15 cellular contexts compared by ENCODE assay signal in genomic region chr18:10973579-10974260, GRCh38.
DNase-seq lines count a peak whose midpoint lies in the region; ATAC-seq, FAIRE-seq and TF ChIP-seq lines count a peak whose summit lies in the region.
"Had no signal": no experiment of that assay in that cellular context is flagged by ENCODE, and none has a peak within 500 bp of the region (broad histone marks: within the 10 kb centered on the region; RNA-seq: fewer than 3 reads in every experiment).

No MANE protein-coding gene starts in this region.

- WGBS in K562 (ENCODE audit: insufficient coverage, low coverage, missing lambda C conversion rate) = 2% methylated on average over 9 of the region's 10 CpGs
- 83% methylated on average over 10 of the region's 10 CpGs for WGBS in HepG2 (ENCODE audit: low lambda C conversion rate)

- H3K36me3 ChIP-seq in K562 (ENCODE audit: control insufficient read depth, insufficient read depth, low read length) (no peaks in the 10 kb centered on the region), HepG2 (replicated peaks in 1 of 2; ENCODE audit: control insufficient read depth in 1 of 2, insufficient read depth in 2 of 2, low read length in 2 of 2) (no peaks in the 10 kb centered on the region)
- H3K36me3 ChIP-seq: thoracic aorta had no signal

- H3K4me3 ChIP-seq in K562 = no peak overlapping the region
- H3K4me3 ChIP-seq in HepG2 (replicated peaks in 1 of 3; ENCODE audit: insufficient read depth in 1 of 3, low read depth in 2 of 3, low read length in 3 of 3) = no peak overlapping the region
- H3K4me3 ChIP-seq: thoracic aorta had no signal

- no peaks in the 10 kb centered on the region; a peak in 1 of 5 replicates for H3K27me3 ChIP-seq in K562 (ENCODE audit: control insufficient read depth in 2 of 2, insufficient read depth in 2 of 2, low read length in 2 of 2)
- no peaks in the 10 kb centered on the region for H3K27me3 ChIP-seq in HepG2 (ENCODE audit: control insufficient read depth in 1 of 2, insufficient read depth in 2 of 2, low read length in 2 of 2)

- H3K4me2 ChIP-seq in K562 (ENCODE audit: insufficient read depth, low read length) = no peak overlapping the region
- H3K4me2 ChIP-seq in HepG2 (ENCODE audit: low read depth, low read length) = no peak overlapping the region

- H2AFZ ChIP-seq in K562 (ENCODE audit: low read depth, low read length) (no peak overlapping the region), HepG2 (ENCODE audit: low read length) (no peak overlapping the region)

- H3K4me3 Mint-ChIP-seq in mesothelial cell of epicardium = no peak overlapping the region

- TF ChIP-seq EP300 in K562 (IDR thresholded peaks at IDR 0.05; ENCODE audit: low read length) (no peak), HepG2 (IDR thresholded peaks at IDR 0.05; ENCODE audit: low read depth in 2 of 2, low read length in 2 of 2) (no peak), HepG2 (CRISPR knock-in tag; IDR thresholded peaks at IDR 0.05; ENCODE audit: borderline replicate concordance) (no peak)

- FAIRE-seq in K562 (lab: Jason Lieb, UNC) = no peak
- no peak for FAIRE-seq in HepG2 (lab: Jason Lieb, UNC)

- no peak for TF ChIP-seq POLR2A in K562 (conservative IDR thresholded peaks at IDR 0.05)
- no peak for TF ChIP-seq POLR2A in HepG2 (IDR thresholded peaks at IDR 0.05; ENCODE audit: insufficient read depth in 1 of 2, low read depth in 2 of 2, low read length in 2 of 2)

- BruUV-seq in K562 (replicated peaks; lab: Mats Ljungman, UMichigan) = no TSS peak
- BruUV-seq in HepG2 (replicated peaks; lab: Mats Ljungman, UMichigan) = no TSS peak

- H4K20me1 ChIP-seq in K562 (replicated peaks; ENCODE audit: control insufficient read depth, insufficient read depth, low read length) (no peaks in the 10 kb centered on the region), HepG2 (ENCODE audit: insufficient read depth, low read length) (no peaks in the 10 kb centered on the region)

- no peaks in the 10 kb centered on the region for H3K79me2 ChIP-seq in K562 (ENCODE audit: control insufficient read depth, insufficient read depth, low read length)
- no peaks in the 10 kb centered on the region for H3K79me2 ChIP-seq in HepG2 (ENCODE audit: insufficient read depth, low read length)

- peak; percentile 34 for DNase-seq in Ammon's horn (ENCODE audit: low spot score)
- peak in 46 of 76 experiments; percentile 0 to 71 (median 22) for DNase-seq in HUDEP-2 (lab: John Stamatoyannopoulos, UW; ENCODE audit: unreplicated experiment in 76 of 76)
- no peak for DNase-seq in K562 (ENCODE audit: extremely low read depth in 1 of 4, low spot score in 3 of 4)
- DNase-seq in HepG2 (ENCODE audit: low spot score) = no peak
- no peak for DNase-seq in mesothelial cell of epicardium (ENCODE audit: low spot score in 2 of 2, unreplicated experiment in 2 of 2)
- DNase-seq: activated CD4-positive, alpha-beta T cell treated with anti-CD3 and anti-CD28 coated beads for 4 hours; activated T-cell treated with anti-CD3 and anti-CD28 coated beads, Interleukin-2, amount 50 U/mL, for 1 hour; DMS 273 treated with DMSO at 0.1 percent for 48 hours; foreskin melanocyte; NCI-H1417; T-helper 1 cell had no signal

- no peak for ATAC-seq in K562
- ATAC-seq in HepG2 = no peak
- no peak for ATAC-seq in HG03095 (IDR thresholded peaks at IDR 0.05; ENCODE audit: unreplicated experiment)
- no peak for ATAC-seq in HG03520 (IDR thresholded peaks at IDR 0.05; ENCODE audit: unreplicated experiment)
- ATAC-seq in GM18511 (IDR thresholded peaks at IDR 0.05; ENCODE audit: unreplicated experiment) = no peak

- TF ChIP-seq RAD21 in K562 (CRISPR knock-in tag; conservative IDR thresholded peaks at IDR 0.05 in 1 of 2, IDR thresholded peaks at IDR 0.05 in 1 of 2) (no peak), HepG2 (CRISPR knock-in tag; IDR thresholded peaks at IDR 0.05) (no peak)

- in situ Hi-C loops in K562 (cut with MboI) = no loop called here
- in situ Hi-C loops in HepG2 (cut with HindIII; ENCODE audit: extremely low pct_ligation_motif_present, low pct_unique_long_range_greater_than_20kb) = no loop called here

- H3K9me1 ChIP-seq in K562 (ENCODE audit: control insufficient read depth, insufficient read depth, low read length) = no peaks in the 10 kb centered on the region

- POLR2A ChIA-PET in K562 (lab: Yijun Ruan, JAX) = interaction anchor here (0.6 to 0.8 kb wide), 2 partner anchors 48 to 100 kb away, joined by 3 to 4 read pairs; no protein-coding TSS in a partner anchor
- POLR2A ChIA-PET in HepG2 (lab: Yijun Ruan, JAX) = no interaction called here

- intact Hi-C loops in K562 (cut with micrococcal nuclease) = no loop called here
- intact Hi-C loops in HepG2 (cut with micrococcal nuclease; ENCODE audit: unreplicated experiment) = no loop called here

- TF ChIP-seq CTCF in K562 (IDR thresholded peaks at IDR 0.05 in 2 of 3, conservative IDR thresholded peaks at IDR 0.05 in 1 of 3; ENCODE audit: insufficient read depth in 2 of 3, low read depth in 1 of 3, low read length in 3 of 3) (no peak), HepG2 (CRISPR knock-in tag; IDR thresholded peaks at IDR 0.05) (no peak), mesothelial cell of epicardium (IDR thresholded peaks at IDR 0.05; ENCODE audit: unreplicated experiment) (no peak)

- H3K9me3 Mint-ChIP-seq in mesothelial cell of epicardium = no peaks in the 10 kb centered on the region

- no peak overlapping the region for H3K27ac ChIP-seq in K562 (ENCODE audit: extremely low read depth, low read depth, low read length)
- H3K27ac ChIP-seq in HepG2 (ENCODE audit: extremely low read length, insufficient read depth, low read length) = no peak overlapping the region
- H3K27ac ChIP-seq: thoracic aorta had no signal

- H3K27me3 Mint-ChIP-seq in mesothelial cell of epicardium (ENCODE audit: low read depth) = no peaks in the 10 kb centered on the region

- no peaks in the 10 kb centered on the region for H3K4me1 ChIP-seq in K562 (replicated peaks in 1 of 2; ENCODE audit: control insufficient read depth in 2 of 2, insufficient read depth in 2 of 2, low read length in 2 of 2)
- no peaks in the 10 kb centered on the region for H3K4me1 ChIP-seq in HepG2 (ENCODE audit: insufficient read depth, low read length)

- CTCF ChIA-PET in K562 (lab: Yijun Ruan, JAX; ENCODE audit: low intra/inter-chr PET ratio) = no interaction called here
- CTCF ChIA-PET in HepG2 (lab: Yijun Ruan, JAX; ENCODE audit: low intra/inter-chr PET ratio, low total read pairs) = no interaction called here

- no peaks in the 10 kb centered on the region for H3K9me3 ChIP-seq in K562 (replicated peaks; ENCODE audit: control insufficient read depth, insufficient read depth, low read depth, low read length)
- no peaks in the 10 kb centered on the region for H3K9me3 ChIP-seq in HepG2 (ENCODE audit: low read length)
- H3K9me3 ChIP-seq: thoracic aorta had no signal

- no peaks in the 10 kb centered on the region for H3K36me3 Mint-ChIP-seq in mesothelial cell of epicardium

- H3K9ac ChIP-seq in K562 (ENCODE audit: insufficient read depth in 1 of 2, low read depth in 2 of 2, low read length in 2 of 2) (no peak overlapping the region), HepG2 (ENCODE audit: insufficient read depth, low read depth, low read length) (no peak overlapping the region)

- no peaks in the 10 kb centered on the region for H3K4me1 Mint-ChIP-seq in mesothelial cell of epicardium

- H3K27ac Mint-ChIP-seq in mesothelial cell of epicardium = no peak overlapping the region

TF ChIP-seq in K562, 482 proteins besides CTCF, POLR2A, EP300 and RAD21:
- TF ChIP-seq NFE2 (IDR thresholded peaks at IDR 0.05; ENCODE audit: low read depth) (0 out of 2 replicates have a peak, but pooled peaks have one; percentile 7), ZNF699 (CRISPR knock-in tag; IDR thresholded peaks at IDR 0.05; ENCODE audit: insufficient replicate concordance) (no peak), CREBBP (IDR thresholded peaks at IDR 0.05; ENCODE audit: low read depth, low read length) (no peak)
TF ChIP-seq in K562: peak in this region for 1.

TF ChIP-seq in HepG2, 621 proteins besides CTCF, POLR2A, EP300 and RAD21:
- 0 out of 2 replicates have a peak, but pooled peaks have one; percentile 36 for TF ChIP-seq ZNF263 (CRISPR knock-in tag; IDR thresholded peaks at IDR 0.05)
- TF ChIP-seq FOSL2 (CRISPR knock-in tag; IDR thresholded peaks at IDR 0.05) = peak; percentile 55
- TF ChIP-seq MAFF (IDR thresholded peaks at IDR 0.05; ENCODE audit: low read depth, low read length) = peak; percentile 33; the same call in 1 of the 2 replicates
- TF ChIP-seq ZFP90 (CRISPR knock-in tag; IDR thresholded peaks at IDR 0.05; ENCODE audit: borderline replicate concordance) = no peak
- TF ChIP-seq NFE2 (CRISPR knock-in tag; IDR thresholded peaks at IDR 0.05) = peak; percentile 30; the same call in 1 of the 2 replicates
- TF ChIP-seq MAFK (conservative IDR thresholded peaks at IDR 0.05 in 1 of 2, IDR thresholded peaks at IDR 0.05 in 1 of 2; ENCODE audit: low read length in 2 of 2) = peak in 1 of 2 experiments; percentile 41; a peak in 2 of 4 replicates
- TF ChIP-seq HOXA3 (CRISPR knock-in tag; IDR thresholded peaks at IDR 0.05) = no peak

Comparison
In these comparisons a context has a peak if more than half of its experiments do, and no peak if none do; other contexts are left out.
1. DNase-seq: peak in Ammon's horn (single experiment) and HUDEP-2 (46 of 76); none in K562 (0 of 4), HepG2 (single experiment) and mesothelial cell of epicardium (0 of 2).